ENCODE assay signal across 18 cellular contexts in the genomic region with DNA sequence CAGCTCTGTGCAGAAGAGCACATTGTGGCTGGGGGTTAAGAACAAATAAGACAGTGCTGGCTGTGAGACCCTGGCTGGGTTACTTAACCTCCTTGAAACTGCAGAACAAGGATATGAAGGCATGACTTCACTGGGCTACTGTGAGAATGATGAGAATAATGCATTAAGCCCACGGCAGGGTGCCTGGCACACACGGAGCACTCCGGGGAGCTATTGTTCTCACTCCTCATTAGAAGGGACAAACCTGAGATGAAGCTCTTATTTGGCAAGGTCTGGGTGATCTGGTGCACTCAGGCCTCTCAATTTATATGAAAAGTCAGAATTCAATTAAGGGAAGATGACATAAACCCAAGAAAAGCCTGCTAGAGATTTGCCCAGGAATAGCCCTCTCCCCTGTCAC.
DNase-seq lines count a peak whose midpoint lies in the region; ATAC-seq and TF ChIP-seq lines count a peak whose summit lies in the region.
"Had no signal": no experiment of that assay in that cellular context is flagged by ENCODE, and none has a peak within 500 bp of the region (broad histone marks: within the 10 kb centered on the region; RNA-seq: fewer than 3 reads in every experiment).

No MANE protein-coding gene starts in this region.

- H3K27ac ChIP-seq in BLaER1 treated with 17β-estradiol and CSF1 and Interleukin-3, amounts not matched to agents 10 nM and 100 nM = peak overlapping the region in 6 of 11 experiments; percentile 1 to 85 (median 40); a peak in 7 of 22 replicates
- H3K27ac ChIP-seq in GM23338 (ENCODE audit: low read depth) (no peak overlapping the region), neural cell (ENCODE audit: low read length) (peak overlapping the region; percentile 54)

- H3K79me2 ChIP-seq in GM23338 (replicated peaks; ENCODE audit: insufficient read depth) (no peaks in the 10 kb centered on the region), neural cell (replicated peaks; ENCODE audit: insufficient read depth, low read length) (no peaks in the 10 kb centered on the region)

- DNase-seq in GM23338 (ENCODE audit: low spot score) (no peak), NCI-H345 (lab: John Stamatoyannopoulos, UW) (peak; percentile 71), ureter (ENCODE audit: low spot score) (no peak), NCI-H2227 (lab: John Stamatoyannopoulos, UW; ENCODE audit: unreplicated experiment) (no peak)
- DNase-seq: ACHN; C1 segment of cervical spinal cord; CD8-positive, alpha-beta memory T cell; DMS53; HFFc6; KG1; NCI-H1694 treated with DMSO at 0.1 percent for 48 hours; NCI-H2081 treated with DMSO at 0.1 percent for 48 hours; Right ventricle myocardium superior; T-helper 9 cell had no signal

- H3K9ac ChIP-seq in BLaER1 treated with 17β-estradiol and CSF1 and Interleukin-3, amounts not matched to agents 10 nM and 100 nM = no peak overlapping the region; a peak in 1 of 22 replicates
- H3K9ac ChIP-seq in neural cell (ENCODE audit: low read length) = no peak overlapping the region

- ATAC-seq in GM23338 = peak; percentile 75
- no peak for ATAC-seq in GM21786 (IDR thresholded peaks at IDR 0.05; ENCODE audit: unreplicated experiment)
- ATAC-seq: HepG2 had no signal

- H3K27me3 ChIP-seq in BLaER1 treated with 17β-estradiol and CSF1 and Interleukin-3, amounts not matched to agents 10 nM and 100 nM = no peaks in the 10 kb centered on the region
- H3K27me3 ChIP-seq in GM23338 (ENCODE audit: insufficient read depth) (no peaks in the 10 kb centered on the region), neural cell (ENCODE audit: insufficient read depth, low read depth, low read length) (no peaks in the 10 kb centered on the region)

- peaks cover 26% of the 10 kb centered on the region for H3K4me1 Mint-ChIP-seq in GM23338

- peaks cover 12 to 25% (median 16%) of the 10 kb centered on the region in 11 experiments; a peak in 21 of 22 replicates for H3K9me3 ChIP-seq in BLaER1 treated with 17β-estradiol and CSF1 and Interleukin-3, amounts not matched to agents 10 nM and 100 nM (replicated peaks in 1 of 11)
- H3K9me3 ChIP-seq in neural cell (ENCODE audit: low read length) = peaks cover 6% of the 10 kb centered on the region

- H3K27ac Mint-ChIP-seq in GM23338 = no peak overlapping the region
- H3K27ac Mint-ChIP-seq: CD8-positive, alpha-beta memory T cell; HFFc6 had no signal

- H3K9me2 ChIP-seq in GM23338 (ENCODE audit: insufficient read depth) (no peaks in the 10 kb centered on the region), neural cell (ENCODE audit: insufficient read depth, low read length) (no peaks in the 10 kb centered on the region)

- TF ChIP-seq CTCF in GM23338 (conservative IDR thresholded peaks at IDR 0.05; ENCODE audit: low read depth in 2 of 2) (no peak), neural cell (IDR thresholded peaks at IDR 0.05; ENCODE audit: poor library complexity, severe bottlenecking) (no peak)

- 0 out of 22 replicates have a peak, but pooled peaks cover 0 to 5% (median 0%) of the 10 kb centered on the region in 11 experiments for H3K36me3 ChIP-seq in BLaER1 treated with 17β-estradiol and CSF1 and Interleukin-3, amounts not matched to agents 10 nM and 100 nM
- H3K36me3 ChIP-seq in GM23338 (ENCODE audit: insufficient read depth) (no peaks in the 10 kb centered on the region), neural cell (ENCODE audit: insufficient read depth, low read length) (no peaks in the 10 kb centered on the region)

- no peak overlapping the region for H3K4me3 ChIP-seq in BLaER1 treated with 17β-estradiol and CSF1 and Interleukin-3, amounts not matched to agents 10 nM and 100 nM
- H3K4me3 ChIP-seq in GM23338 (no peak overlapping the region), neural cell (ENCODE audit: low read length) (peak overlapping the region; percentile 18)

- H3K9me3 Mint-ChIP-seq in GM23338 = peaks cover 4% of the 10 kb centered on the region; the same call in 2 of the 3 replicates
- H3K9me3 Mint-ChIP-seq: CD8-positive, alpha-beta memory T cell had no signal

- H3F3A ChIP-seq in GM23338 (replicated peaks; ENCODE audit: low read depth) = no peaks in the 10 kb centered on the region
- H3F3A ChIP-seq in neural cell (ENCODE audit: insufficient read depth, low read length, poor library complexity, severe bottlenecking) = no peaks in the 10 kb centered on the region

- TF ChIP-seq RAD21 in neural cell (conservative IDR thresholded peaks at IDR 0.05) = no peak

- peaks cover 37 to 74% (median 58%) of the 10 kb centered on the region in 10 experiments for H3K4me1 ChIP-seq in BLaER1 treated with 17β-estradiol and CSF1 and Interleukin-3, amounts not matched to agents 10 nM and 100 nM
- H3K4me1 ChIP-seq in GM23338 (ENCODE audit: insufficient read depth) = peaks cover 19% of the 10 kb centered on the region

- no peaks in the 10 kb centered on the region for H4K20me1 ChIP-seq in BLaER1 treated with 17β-estradiol and CSF1 and Interleukin-3, amounts not matched to agents 10 nM and 100 nM
- H4K20me1 ChIP-seq in GM23338 (replicated peaks; ENCODE audit: insufficient read depth) (no peaks in the 10 kb centered on the region), neural cell (ENCODE audit: insufficient read depth) (no peaks in the 10 kb centered on the region)

- no peak overlapping the region for H2AFZ ChIP-seq in GM23338
- no peak overlapping the region for H2AFZ ChIP-seq in neural cell (ENCODE audit: low read depth, low read length)

- H3K27me3 Mint-ChIP-seq in GM23338 (ENCODE audit: insufficient read depth, low read depth, poor library complexity) = peaks cover 4% of the 10 kb centered on the region

- H3K4me3 Mint-ChIP-seq in GM23338 = no peak overlapping the region
- H3K4me3 Mint-ChIP-seq: CD8-positive, alpha-beta memory T cell; HFFc6 had no signal

- peak overlapping the region in 9 of 11 experiments; percentile 38 to 86 (median 76); a peak in 17 of 22 replicates for H3K4me2 ChIP-seq in BLaER1 treated with 17β-estradiol and CSF1 and Interleukin-3, amounts not matched to agents 10 nM and 100 nM
- H3K4me2 ChIP-seq in GM23338 (peak overlapping the region; percentile 48; the same call in 1 of the 2 replicates), neural cell (ENCODE audit: low read length) (peak overlapping the region; percentile 5)

- peaks cover 7% of the 10 kb centered on the region; the same call in 2 of the 3 replicates for H3K36me3 Mint-ChIP-seq in GM23338 (ENCODE audit: low read depth)
- H3K36me3 Mint-ChIP-seq: CD8-positive, alpha-beta memory T cell had no signal

- TF ChIP-seq EP300 in neural cell (conservative IDR thresholded peaks at IDR 0.05; ENCODE audit: poor library complexity, severe bottlenecking) = no peak

TF ChIP-seq in GM23338, 12 proteins besides CTCF, POLR2A, EP300 and RAD21 (continues in another document):
- TF ChIP-seq NANOG (IDR thresholded peaks at IDR 0.05; ENCODE audit: borderline replicate concordance) = no peak

TF ChIP-seq in neural cell, 6 proteins besides CTCF, POLR2A, EP300 and RAD21:
- TF ChIP-seq POLR2AphosphoS5 (IDR thresholded peaks at IDR 0.05) = no peak
- TF ChIP-seq SMC3 (conservative IDR thresholded peaks at IDR 0.05; ENCODE audit: poor library complexity) = no peak
- no peak for TF ChIP-seq MXI1 (conservative IDR thresholded peaks at IDR 0.05; ENCODE audit: poor library complexity, severe bottlenecking)
- TF ChIP-seq EZH2 (IDR thresholded peaks at IDR 0.05; ENCODE audit: borderline replicate concordance, insufficient read depth, low read length, poor library complexity, severe bottlenecking) = no peak
- TF ChIP-seq TAF1 (IDR thresholded peaks at IDR 0.05; ENCODE audit: low read depth) = no peak
- TF ChIP-seq, protein P1, sequence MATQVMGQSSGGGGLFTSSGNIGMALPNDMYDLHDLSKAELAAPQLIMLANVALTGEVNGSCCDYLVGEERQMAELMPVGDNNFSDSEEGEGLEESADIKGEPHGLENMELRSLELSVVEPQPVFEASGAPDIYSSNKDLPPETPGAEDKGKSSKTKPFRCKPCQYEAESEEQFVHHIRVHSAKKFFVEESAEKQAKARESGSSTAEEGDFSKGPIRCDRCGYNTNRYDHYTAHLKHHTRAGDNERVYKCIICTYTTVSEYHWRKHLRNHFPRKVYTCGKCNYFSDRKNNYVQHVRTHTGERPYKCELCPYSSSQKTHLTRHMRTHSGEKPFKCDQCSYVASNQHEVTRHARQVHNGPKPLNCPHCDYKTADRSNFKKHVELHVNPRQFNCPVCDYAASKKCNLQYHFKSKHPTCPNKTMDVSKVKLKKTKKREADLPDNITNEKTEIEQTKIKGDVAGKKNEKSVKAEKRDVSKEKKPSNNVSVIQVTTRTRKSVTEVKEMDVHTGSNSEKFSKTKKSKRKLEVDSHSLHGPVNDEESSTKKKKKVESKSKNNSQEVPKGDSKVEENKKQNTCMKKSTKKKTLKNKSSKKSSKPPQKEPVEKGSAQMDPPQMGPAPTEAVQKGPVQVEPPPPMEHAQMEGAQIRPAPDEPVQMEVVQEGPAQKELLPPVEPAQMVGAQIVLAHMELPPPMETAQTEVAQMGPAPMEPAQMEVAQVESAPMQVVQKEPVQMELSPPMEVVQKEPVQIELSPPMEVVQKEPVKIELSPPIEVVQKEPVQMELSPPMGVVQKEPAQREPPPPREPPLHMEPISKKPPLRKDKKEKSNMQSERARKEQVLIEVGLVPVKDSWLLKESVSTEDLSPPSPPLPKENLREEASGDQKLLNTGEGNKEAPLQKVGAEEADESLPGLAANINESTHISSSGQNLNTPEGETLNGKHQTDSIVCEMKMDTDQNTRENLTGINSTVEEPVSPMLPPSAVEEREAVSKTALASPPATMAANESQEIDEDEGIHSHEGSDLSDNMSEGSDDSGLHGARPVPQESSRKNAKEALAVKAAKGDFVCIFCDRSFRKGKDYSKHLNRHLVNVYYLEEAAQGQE (IDR thresholded peaks at IDR 0.05; ENCODE audit: borderline replicate concordance) = no peak

Comparison
In these comparisons a context has a peak if more than half of its experiments do, and no peak if none do; other contexts are left out.
1. H3K4me2 ChIP-seq: peak in every context shown above with its lines; median percentile 76 in BLaER1 treated with 17β-estradiol and CSF1 and Interleukin-3, amounts not matched to agents 10 nM and 100 nM; 48 in GM23338; 5 in neural cell.